In the genomic region with DNA sequence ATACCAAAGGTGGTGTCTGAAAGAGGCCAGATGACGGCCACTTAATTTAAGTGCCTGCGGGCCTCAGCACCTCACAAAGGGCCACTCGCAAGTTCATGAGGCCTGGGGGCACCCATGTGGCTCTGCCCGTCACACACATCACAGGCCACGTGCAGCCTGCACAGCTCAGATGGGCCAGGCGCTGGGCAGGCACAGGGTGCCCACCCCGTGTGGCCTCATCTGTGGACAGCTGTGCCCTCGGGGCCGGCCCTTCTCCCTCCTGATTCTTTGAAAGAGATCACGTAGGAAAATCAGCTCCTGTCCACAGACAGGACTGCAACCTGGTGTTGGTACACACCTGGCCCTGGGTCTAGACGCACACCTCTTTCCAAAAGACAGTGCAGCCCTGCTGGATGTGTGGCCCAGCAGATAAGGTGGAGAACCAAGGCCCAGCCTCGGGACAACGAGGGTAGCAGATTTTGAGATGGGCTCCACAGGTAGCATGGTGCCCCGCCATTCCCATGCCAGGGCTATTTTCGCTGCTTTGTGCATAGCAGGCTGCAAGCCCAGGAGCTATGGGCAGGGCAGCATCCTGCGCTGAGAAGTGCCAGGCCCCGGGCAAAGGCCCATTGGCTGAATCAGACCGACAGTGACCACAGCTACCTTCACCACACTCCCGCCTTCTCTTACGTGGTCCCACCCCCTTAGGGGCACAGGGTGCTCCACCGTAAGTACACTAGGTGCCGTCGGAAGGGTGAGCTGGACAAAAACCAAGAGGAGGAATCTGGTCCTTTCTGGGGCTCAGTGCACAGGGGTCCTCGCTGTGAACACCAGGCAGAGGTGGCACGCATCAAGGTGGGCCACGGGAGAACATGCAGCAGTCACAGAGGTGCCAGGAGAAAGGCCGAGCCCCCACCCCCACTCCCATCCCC, we compare ENCODE assay signal across 7 cellular contexts.
"Had no signal": no experiment of that assay in that cellular context is flagged by ENCODE, and none has a peak within 500 bp of the region (broad histone marks: within the 10 kb centered on the region; RNA-seq: fewer than 3 reads in every experiment).

No MANE protein-coding gene starts in this region.

- H2AFZ ChIP-seq: GM23248 had no signal

- H3K4me3 Mint-ChIP-seq: HFFc6 had no signal

- H3K27ac Mint-ChIP-seq: HFFc6 had no signal

- H3K9ac ChIP-seq: GM23248 had no signal

- H3K9me3 ChIP-seq: HAP-1 had no signal

- H3K4me3 ChIP-seq: GM23248, HAP-1 had no signal

- ATAC-seq: HCT116 had no signal

- DNase-seq: GM23248, GOT3, H7, HFFc6, IMR-90 had no signal

- H3K27ac ChIP-seq: GM23248 had no signal
